8 cellular contexts compared by ENCODE assay signal in genomic region chr3:150761831-150762661, GRCh38. TPM values are rescaled to one million over a fixed set of nuclear protein-coding genes. Genes with fewer than 3 reads are reported as not detected.
A peak's percentile ranks its signal among the peaks of the same experiment; 100 is the strongest.
DNase-seq lines count a peak whose midpoint lies in the region; ATAC-seq lines count a peak whose summit lies in the region.

No MANE protein-coding gene starts in this region.

- peak overlapping the region; percentile 67 to 88 (median 84) for H3K4me3 ChIP-seq in skin epidermis

- H3K27ac ChIP-seq in caudate nucleus (ENCODE audit: low read depth, low read length), result peak overlapping the region; percentile 99
- H3K27ac ChIP-seq in skin epidermis, result peak overlapping the region; percentile 85 to 98 (median 95)

- ATAC-seq in HG02885 (IDR thresholded peaks at IDR 0.05; ENCODE audit: poor library complexity, unreplicated experiment), result no peak

- DNase-seq in DMS53 treated with DMSO at 0.1 percent for 48 hours (lab: John Stamatoyannopoulos, UW; ENCODE audit: unreplicated experiment) (peak; percentile 7), M059J (ENCODE audit: low read depth) (peak; percentile 79), T-helper 9 cell (peak; percentile 16), caudate nucleus (lab: John Stamatoyannopoulos, UW) (peak in 50 of 61 donors; percentile 5 to 81 (median 37)), islet precursor cell (peak; percentile 77), cortex of kidney (lab: John Stamatoyannopoulos, UW) (no peak)

RNA-seq across cellular contexts. Expression of gene SIAH2, which starts 0.9 kb away (rescaled TPM):
- 36.5 and 58.7 TPM in 2 replicates for total RNA-seq in M059J (2014; rRNA removed; shearing (Covaris generic))

RNA-seq across cellular contexts. Expression of gene ERICH6, which starts 58.3 kb away (rescaled TPM):
- total RNA-seq in M059J (2014; rRNA removed; shearing (Covaris generic)), result 0.07 TPM in 1 of 2 replicates, not detected in the other
